ENCODE assay signal across 1 cellular context in the genomic region with DNA sequence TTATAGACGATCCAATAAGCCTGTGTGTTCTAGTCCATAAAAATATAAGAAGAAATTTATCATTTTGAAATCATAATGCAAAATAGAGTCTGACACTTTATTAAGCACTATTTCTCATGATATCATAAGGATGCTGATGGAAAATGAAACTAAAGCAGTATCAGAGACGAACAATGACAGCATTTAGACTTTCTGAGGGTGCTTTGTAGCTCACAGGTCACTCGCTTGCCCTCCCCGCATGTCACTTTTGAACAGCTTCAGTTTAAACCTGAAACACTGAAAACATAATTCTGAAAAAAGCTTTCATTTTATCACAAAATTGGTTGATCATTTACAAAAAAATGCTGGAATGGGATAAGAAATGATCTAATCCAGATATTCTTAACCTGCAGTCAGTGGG.
A peak's percentile ranks its signal among the peaks of the same experiment; 100 is the strongest.
TF ChIP-seq lines count a peak whose summit lies in the region.

No MANE protein-coding gene starts in this region.

TF ChIP-seq in GM12878, 131 proteins besides CTCF, POLR2A, EP300 and RAD21 (continued from another document and continues in another):
- TF ChIP-seq, protein P1, sequence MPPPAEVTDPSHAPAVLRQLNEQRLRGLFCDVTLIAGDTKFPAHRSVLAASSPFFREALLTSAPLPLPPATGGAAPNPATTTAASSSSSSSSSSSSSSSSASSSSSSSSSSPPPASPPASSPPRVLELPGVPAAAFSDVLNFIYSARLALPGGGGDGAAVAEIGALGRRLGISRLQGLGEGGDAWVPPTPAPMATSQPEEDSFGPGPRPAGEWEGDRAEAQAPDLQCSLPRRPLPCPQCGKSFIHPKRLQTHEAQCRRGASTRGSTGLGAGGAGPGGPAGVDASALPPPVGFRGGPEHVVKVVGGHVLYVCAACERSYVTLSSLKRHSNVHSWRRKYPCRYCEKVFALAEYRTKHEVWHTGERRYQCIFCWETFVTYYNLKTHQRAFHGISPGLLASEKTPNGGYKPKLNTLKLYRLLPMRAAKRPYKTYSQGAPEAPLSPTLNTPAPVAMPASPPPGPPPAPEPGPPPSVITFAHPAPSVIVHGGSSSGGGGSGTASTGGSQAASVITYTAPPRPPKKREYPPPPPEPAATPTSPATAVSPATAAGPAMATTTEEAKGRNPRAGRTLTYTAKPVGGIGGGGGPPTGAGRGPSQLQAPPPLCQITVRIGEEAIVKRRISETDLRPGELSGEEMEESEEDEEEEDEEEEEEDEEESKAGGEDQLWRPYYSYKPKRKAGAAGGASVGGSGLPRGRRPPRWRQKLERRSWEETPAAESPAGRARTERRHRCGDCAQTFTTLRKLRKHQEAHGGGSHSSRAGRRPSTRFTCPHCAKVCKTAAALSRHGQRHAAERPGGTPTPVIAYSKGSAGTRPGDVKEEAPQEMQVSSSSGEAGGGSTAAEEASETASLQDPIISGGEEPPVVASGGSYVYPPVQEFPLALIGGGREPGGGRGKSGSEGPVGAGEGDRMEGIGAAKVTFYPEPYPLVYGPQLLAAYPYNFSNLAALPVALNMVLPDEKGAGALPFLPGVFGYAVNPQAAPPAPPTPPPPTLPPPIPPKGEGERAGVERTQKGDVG (CRISPR knock-in tag; IDR thresholded peaks at IDR 0.05): no peak
- TF ChIP-seq, protein P2, sequence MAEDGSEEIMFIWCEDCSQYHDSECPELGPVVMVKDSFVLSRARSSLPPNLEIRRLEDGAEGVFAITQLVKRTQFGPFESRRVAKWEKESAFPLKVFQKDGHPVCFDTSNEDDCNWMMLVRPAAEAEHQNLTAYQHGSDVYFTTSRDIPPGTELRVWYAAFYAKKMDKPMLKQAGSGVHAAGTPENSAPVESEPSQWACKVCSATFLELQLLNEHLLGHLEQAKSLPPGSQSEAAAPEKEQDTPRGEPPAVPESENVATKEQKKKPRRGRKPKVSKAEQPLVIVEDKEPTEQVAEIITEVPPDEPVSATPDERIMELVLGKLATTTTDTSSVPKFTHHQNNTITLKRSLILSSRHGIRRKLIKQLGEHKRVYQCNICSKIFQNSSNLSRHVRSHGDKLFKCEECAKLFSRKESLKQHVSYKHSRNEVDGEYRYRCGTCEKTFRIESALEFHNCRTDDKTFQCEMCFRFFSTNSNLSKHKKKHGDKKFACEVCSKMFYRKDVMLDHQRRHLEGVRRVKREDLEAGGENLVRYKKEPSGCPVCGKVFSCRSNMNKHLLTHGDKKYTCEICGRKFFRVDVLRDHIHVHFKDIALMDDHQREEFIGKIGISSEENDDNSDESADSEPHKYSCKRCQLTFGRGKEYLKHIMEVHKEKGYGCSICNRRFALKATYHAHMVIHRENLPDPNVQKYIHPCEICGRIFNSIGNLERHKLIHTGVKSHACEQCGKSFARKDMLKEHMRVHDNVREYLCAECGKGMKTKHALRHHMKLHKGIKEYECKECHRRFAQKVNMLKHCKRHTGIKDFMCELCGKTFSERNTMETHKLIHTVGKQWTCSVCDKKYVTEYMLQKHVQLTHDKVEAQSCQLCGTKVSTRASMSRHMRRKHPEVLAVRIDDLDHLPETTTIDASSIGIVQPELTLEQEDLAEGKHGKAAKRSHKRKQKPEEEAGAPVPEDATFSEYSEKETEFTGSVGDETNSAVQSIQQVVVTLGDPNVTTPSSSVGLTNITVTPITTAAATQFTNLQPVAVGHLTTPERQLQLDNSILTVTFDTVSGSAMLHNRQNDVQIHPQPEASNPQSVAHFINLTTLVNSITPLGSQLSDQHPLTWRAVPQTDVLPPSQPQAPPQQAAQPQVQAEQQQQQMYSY (CRISPR knock-in tag; IDR thresholded peaks at IDR 0.05): no peak
- TF ChIP-seq NR2F1 (conservative IDR thresholded peaks at IDR 0.05) (peak; percentile 78), MTA2 (IDR thresholded peaks at IDR 0.05; ENCODE audit: low read depth) (0 out of 2 replicates have a peak, but pooled peaks have one; percentile 22), JUNB (IDR thresholded peaks at IDR 0.05) (peak; percentile 83), BMI1 (IDR thresholded peaks at IDR 0.05; ENCODE audit: borderline replicate concordance) (no peak), ESRRA (IDR thresholded peaks at IDR 0.05; ENCODE audit: low read length) (no peak), SREBF2 (IDR thresholded peaks at IDR 0.05; ENCODE audit: low read length) (no peak), KLF5 (IDR thresholded peaks at IDR 0.05; ENCODE audit: partially characterized antibody) (no peak), HCFC1 (IDR thresholded peaks at IDR 0.05; ENCODE audit: low read length) (no peak), SRF (IDR thresholded peaks at IDR 0.05; ENCODE audit: low read depth in 2 of 2, low read length in 2 of 2) (no peak), RFX5 (IDR thresholded peaks at IDR 0.05; ENCODE audit: low read depth, low read length) (no peak), FOXM1 (IDR thresholded peaks at IDR 0.05; ENCODE audit: low read depth, low read length) (peak; percentile 43; the same call in 1 of the 2 replicates), SIN3A (IDR thresholded peaks at IDR 0.05; ENCODE audit: low read depth, low read length) (no peak), IRF4 (IDR thresholded peaks at IDR 0.05; ENCODE audit: low read depth, low read length) (no peak), SPI1 (IDR thresholded peaks at IDR 0.05; ENCODE audit: borderline replicate concordance, insufficient read depth, low read depth, low read length) (no peak), ETV6 (conservative IDR thresholded peaks at IDR 0.05 in 1 of 2, IDR thresholded peaks at IDR 0.05 in 1 of 2; ENCODE audit: borderline replicate concordance in 1 of 2, low read depth in 1 of 2) (no peak), POLR2AphosphoS2 (IDR thresholded peaks at IDR 0.05; ENCODE audit: low read depth, low read length) (no peak), ZNF274 (IDR thresholded peaks at IDR 0.05; ENCODE audit: insufficient read depth, insufficient read length) (no peak), ZNF207 (IDR thresholded peaks at IDR 0.05; ENCODE audit: borderline replicate concordance) (no peak), CHD4 (IDR thresholded peaks at IDR 0.05) (no peak), FOXK2 (IDR thresholded peaks at IDR 0.05) (no peak), JUND (IDR thresholded peaks at IDR 0.05; ENCODE audit: low read depth, low read length) (no peak), SMC3 (IDR thresholded peaks at IDR 0.05; ENCODE audit: borderline replicate concordance, low read length) (no peak), ZBED1 (IDR thresholded peaks at IDR 0.05; ENCODE audit: borderline replicate concordance) (no peak), TCF12 (IDR thresholded peaks at IDR 0.05; ENCODE audit: low read depth, low read length) (no peak)
- TF ChIP-seq, protein P3, sequence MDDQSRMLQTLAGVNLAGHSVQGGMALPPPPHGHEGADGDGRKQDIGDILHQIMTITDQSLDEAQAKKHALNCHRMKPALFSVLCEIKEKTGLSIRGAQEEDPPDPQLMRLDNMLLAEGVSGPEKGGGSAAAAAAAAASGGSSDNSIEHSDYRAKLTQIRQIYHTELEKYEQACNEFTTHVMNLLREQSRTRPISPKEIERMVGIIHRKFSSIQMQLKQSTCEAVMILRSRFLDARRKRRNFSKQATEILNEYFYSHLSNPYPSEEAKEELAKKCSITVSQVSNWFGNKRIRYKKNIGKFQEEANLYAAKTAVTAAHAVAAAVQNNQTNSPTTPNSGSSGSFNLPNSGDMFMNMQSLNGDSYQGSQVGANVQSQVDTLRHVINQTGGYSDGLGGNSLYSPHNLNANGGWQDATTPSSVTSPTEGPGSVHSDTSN (IDR thresholded peaks at IDR 0.05; ENCODE audit: insufficient replicate concordance, low read depth, low read length): no peak
- TF ChIP-seq, protein P4, sequence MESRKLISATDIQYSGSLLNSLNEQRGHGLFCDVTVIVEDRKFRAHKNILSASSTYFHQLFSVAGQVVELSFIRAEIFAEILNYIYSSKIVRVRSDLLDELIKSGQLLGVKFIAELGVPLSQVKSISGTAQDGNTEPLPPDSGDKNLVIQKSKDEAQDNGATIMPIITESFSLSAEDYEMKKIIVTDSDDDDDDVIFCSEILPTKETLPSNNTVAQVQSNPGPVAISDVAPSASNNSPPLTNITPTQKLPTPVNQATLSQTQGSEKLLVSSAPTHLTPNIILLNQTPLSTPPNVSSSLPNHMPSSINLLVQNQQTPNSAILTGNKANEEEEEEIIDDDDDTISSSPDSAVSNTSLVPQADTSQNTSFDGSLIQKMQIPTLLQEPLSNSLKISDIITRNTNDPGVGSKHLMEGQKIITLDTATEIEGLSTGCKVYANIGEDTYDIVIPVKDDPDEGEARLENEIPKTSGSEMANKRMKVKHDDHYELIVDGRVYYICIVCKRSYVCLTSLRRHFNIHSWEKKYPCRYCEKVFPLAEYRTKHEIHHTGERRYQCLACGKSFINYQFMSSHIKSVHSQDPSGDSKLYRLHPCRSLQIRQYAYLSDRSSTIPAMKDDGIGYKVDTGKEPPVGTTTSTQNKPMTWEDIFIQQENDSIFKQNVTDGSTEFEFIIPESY (IDR thresholded peaks at IDR 0.05): no peak
- TF ChIP-seq, protein P5, sequence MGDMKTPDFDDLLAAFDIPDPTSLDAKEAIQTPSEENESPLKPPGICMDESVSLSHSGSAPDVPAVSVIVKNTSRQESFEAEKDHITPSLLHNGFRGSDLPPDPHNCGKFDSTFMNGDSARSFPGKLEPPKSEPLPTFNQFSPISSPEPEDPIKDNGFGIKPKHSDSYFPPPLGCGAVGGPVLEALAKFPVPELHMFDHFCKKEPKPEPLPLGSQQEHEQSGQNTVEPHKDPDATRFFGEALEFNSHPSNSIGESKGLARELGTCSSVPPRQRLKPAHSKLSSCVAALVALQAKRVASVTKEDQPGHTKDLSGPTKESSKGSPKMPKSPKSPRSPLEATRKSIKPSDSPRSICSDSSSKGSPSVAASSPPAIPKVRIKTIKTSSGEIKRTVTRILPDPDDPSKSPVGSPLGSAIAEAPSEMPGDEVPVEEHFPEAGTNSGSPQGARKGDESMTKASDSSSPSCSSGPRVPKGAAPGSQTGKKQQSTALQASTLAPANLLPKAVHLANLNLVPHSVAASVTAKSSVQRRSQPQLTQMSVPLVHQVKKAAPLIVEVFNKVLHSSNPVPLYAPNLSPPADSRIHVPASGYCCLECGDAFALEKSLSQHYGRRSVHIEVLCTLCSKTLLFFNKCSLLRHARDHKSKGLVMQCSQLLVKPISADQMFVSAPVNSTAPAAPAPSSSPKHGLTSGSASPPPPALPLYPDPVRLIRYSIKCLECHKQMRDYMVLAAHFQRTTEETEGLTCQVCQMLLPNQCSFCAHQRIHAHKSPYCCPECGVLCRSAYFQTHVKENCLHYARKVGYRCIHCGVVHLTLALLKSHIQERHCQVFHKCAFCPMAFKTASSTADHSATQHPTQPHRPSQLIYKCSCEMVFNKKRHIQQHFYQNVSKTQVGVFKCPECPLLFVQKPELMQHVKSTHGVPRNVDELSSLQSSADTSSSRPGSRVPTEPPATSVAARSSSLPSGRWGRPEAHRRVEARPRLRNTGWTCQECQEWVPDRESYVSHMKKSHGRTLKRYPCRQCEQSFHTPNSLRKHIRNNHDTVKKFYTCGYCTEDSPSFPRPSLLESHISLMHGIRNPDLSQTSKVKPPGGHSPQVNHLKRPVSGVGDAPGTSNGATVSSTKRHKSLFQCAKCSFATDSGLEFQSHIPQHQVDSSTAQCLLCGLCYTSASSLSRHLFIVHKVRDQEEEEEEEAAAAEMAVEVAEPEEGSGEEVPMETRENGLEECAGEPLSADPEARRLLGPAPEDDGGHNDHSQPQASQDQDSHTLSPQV (IDR thresholded peaks at IDR 0.05): no peak
- TF ChIP-seq, protein P6, sequence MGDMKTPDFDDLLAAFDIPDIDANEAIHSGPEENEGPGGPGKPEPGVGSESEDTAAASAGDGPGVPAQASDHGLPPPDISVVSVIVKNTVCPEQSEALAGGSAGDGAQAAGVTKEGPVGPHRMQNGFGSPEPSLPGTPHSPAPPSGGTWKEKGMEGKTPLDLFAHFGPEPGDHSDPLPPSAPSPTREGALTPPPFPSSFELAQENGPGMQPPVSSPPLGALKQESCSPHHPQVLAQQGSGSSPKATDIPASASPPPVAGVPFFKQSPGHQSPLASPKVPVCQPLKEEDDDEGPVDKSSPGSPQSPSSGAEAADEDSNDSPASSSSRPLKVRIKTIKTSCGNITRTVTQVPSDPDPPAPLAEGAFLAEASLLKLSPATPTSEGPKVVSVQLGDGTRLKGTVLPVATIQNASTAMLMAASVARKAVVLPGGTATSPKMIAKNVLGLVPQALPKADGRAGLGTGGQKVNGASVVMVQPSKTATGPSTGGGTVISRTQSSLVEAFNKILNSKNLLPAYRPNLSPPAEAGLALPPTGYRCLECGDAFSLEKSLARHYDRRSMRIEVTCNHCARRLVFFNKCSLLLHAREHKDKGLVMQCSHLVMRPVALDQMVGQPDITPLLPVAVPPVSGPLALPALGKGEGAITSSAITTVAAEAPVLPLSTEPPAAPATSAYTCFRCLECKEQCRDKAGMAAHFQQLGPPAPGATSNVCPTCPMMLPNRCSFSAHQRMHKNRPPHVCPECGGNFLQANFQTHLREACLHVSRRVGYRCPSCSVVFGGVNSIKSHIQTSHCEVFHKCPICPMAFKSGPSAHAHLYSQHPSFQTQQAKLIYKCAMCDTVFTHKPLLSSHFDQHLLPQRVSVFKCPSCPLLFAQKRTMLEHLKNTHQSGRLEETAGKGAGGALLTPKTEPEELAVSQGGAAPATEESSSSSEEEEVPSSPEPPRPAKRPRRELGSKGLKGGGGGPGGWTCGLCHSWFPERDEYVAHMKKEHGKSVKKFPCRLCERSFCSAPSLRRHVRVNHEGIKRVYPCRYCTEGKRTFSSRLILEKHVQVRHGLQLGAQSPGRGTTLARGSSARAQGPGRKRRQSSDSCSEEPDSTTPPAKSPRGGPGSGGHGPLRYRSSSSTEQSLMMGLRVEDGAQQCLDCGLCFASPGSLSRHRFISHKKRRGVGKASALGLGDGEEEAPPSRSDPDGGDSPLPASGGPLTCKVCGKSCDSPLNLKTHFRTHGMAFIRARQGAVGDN (IDR thresholded peaks at IDR 0.05): 0 out of 2 replicates have a peak, but pooled peaks have one; percentile 33
- TF ChIP-seq, protein P7, sequence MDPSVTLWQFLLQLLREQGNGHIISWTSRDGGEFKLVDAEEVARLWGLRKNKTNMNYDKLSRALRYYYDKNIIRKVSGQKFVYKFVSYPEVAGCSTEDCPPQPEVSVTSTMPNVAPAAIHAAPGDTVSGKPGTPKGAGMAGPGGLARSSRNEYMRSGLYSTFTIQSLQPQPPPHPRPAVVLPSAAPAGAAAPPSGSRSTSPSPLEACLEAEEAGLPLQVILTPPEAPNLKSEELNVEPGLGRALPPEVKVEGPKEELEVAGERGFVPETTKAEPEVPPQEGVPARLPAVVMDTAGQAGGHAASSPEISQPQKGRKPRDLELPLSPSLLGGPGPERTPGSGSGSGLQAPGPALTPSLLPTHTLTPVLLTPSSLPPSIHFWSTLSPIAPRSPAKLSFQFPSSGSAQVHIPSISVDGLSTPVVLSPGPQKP (IDR thresholded peaks at IDR 0.05; ENCODE audit: low read depth, low read length): no peak
- TF ChIP-seq, protein P8, sequence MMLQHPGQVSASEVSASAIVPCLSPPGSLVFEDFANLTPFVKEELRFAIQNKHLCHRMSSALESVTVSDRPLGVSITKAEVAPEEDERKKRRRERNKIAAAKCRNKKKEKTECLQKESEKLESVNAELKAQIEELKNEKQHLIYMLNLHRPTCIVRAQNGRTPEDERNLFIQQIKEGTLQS (IDR thresholded peaks at IDR 0.05; ENCODE audit: borderline replicate concordance, extremely low read depth, low read depth, low read length): no peak
- TF ChIP-seq, protein P9, sequence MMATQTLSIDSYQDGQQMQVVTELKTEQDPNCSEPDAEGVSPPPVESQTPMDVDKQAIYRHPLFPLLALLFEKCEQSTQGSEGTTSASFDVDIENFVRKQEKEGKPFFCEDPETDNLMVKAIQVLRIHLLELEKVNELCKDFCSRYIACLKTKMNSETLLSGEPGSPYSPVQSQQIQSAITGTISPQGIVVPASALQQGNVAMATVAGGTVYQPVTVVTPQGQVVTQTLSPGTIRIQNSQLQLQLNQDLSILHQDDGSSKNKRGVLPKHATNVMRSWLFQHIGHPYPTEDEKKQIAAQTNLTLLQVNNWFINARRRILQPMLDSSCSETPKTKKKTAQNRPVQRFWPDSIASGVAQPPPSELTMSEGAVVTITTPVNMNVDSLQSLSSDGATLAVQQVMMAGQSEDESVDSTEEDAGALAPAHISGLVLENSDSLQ (IDR thresholded peaks at IDR 0.05): peak; percentile 48; the same call in 1 of the 2 replicates
